Comparison of ENCODE assay signal across 10 cellular contexts in the genomic region with DNA sequence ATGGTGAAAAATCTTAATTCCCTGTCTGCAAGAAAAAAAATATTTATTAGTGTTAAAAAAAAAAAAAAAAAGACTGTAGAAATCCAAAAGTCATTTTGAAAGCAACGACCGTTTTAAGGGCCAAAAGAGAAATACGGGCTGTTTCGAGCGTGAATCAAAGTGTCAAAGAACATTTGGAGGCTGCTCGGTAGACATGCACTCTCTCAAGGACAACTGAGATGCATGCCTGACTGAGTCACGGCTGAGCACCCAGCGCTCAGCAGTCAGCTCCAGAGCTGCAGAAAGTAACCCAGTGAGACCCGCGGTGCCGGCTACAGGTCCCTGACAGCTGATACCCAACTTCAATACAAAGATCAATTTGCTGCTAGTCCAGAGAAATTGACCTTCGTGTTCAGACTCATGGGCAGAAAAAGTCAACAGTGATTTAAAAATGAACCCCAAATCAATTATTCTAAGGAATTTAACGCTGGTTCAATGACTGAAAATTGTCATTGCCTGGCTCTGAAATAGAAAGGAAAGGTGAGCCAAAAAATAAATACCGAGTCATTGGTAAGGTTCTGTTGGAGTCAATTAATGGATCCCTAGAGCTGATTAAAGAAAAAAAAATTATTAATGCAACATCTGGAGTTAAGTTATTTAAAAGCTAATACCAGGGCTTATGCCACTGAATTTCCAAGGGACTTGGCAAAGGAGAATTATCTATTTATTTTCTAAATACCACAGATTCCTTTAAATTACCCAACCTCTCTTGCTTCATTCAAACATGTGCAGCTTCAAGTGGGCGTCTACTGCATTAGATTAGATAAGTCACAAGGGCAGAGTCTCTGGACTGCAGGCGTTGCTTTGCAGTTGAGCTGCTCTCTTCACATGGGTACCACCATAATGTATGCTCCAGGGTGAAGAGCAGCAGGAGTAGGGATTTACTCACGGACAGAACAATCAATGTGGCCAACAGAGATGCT.
DNase-seq lines count a peak whose midpoint lies in the region; TF ChIP-seq lines count a peak whose summit lies in the region.
"Had no signal": no experiment of that assay in that cellular context is flagged by ENCODE, and none has a peak within 500 bp of the region (broad histone marks: within the 10 kb centered on the region; RNA-seq: fewer than 3 reads in every experiment).

No MANE protein-coding gene starts in this region.

- H3K36me3 Mint-ChIP-seq in progenitor cell of endocrine pancreas (ENCODE audit: insufficient read depth) = no peaks in the 10 kb centered on the region

- H3K9me3 ChIP-seq in spleen = no peaks in the 10 kb centered on the region
- H3K9me3 ChIP-seq: MG63 had no signal

- H3K27ac ChIP-seq in spleen = no peak overlapping the region

- peaks cover 0 to 16% (median 9%) of the 10 kb centered on the region in 6 donors for H3K4me1 ChIP-seq in spleen

- H3K4me3 ChIP-seq in spleen = no peak overlapping the region
- H3K4me3 ChIP-seq: MG63 had no signal

- TF ChIP-seq POLR2A in spleen (IDR thresholded peaks at IDR 0.05) = no peak

- no peaks in the 10 kb centered on the region for H3K27me3 ChIP-seq in spleen (replicated peaks in 1 of 7)
- H3K27me3 ChIP-seq: MG63 had no signal

- DNase-seq in COLO829 (ENCODE audit: low spot score) (peak; percentile 12), RPMI7951 (ENCODE audit: low read depth) (peak; percentile 20), head of caudate nucleus (peak in 22 of 42 donors; percentile 6 to 63 (median 18)), progenitor cell of endocrine pancreas (ENCODE audit: low spot score, unreplicated experiment) (no peak), spleen (no peak), NCI-H1930 (lab: John Stamatoyannopoulos, UW) (no peak), NCI-H1694 (lab: John Stamatoyannopoulos, UW) (no peak), GM13976 (ENCODE audit: low spot score) (no peak)
- DNase-seq: DMS79, MG63 had no signal

- WGBS in spleen, 5 donors = 77 to 89% (median 85%) methylated on average over 17 of the region's 17 CpGs

- H3K36me3 ChIP-seq in spleen = no peaks in the 10 kb centered on the region
- H3K36me3 ChIP-seq: MG63 had no signal

- peak overlapping the region; percentile 29 for H3K4me3 Mint-ChIP-seq in progenitor cell of endocrine pancreas (ENCODE audit: low read depth)

- no peaks in the 10 kb centered on the region for H3K27me3 Mint-ChIP-seq in progenitor cell of endocrine pancreas

- in situ Hi-C loops in GM13976 (cut with MboI; ENCODE audit: low sequenced_read_pairs, unreplicated experiment) = no loop called here

- H3K9me3 Mint-ChIP-seq in progenitor cell of endocrine pancreas (ENCODE audit: low read depth) = no peaks in the 10 kb centered on the region

- H3K27ac Mint-ChIP-seq in progenitor cell of endocrine pancreas = peak overlapping the region; percentile 59

- TF ChIP-seq CTCF in progenitor cell of endocrine pancreas (IDR thresholded peaks at IDR 0.05; ENCODE audit: unreplicated experiment) = no peak
- TF ChIP-seq CTCF in spleen (IDR thresholded peaks at IDR 0.05 in 8 of 11, conservative IDR thresholded peaks at IDR 0.05 in 3 of 11) = no peak
- TF ChIP-seq CTCF in GM13976 (IDR thresholded peaks at IDR 0.05; ENCODE audit: borderline replicate concordance, control extremely low read depth, extremely low read depth, insufficient read depth, missing control alignments) = no peak

- H3K4me1 Mint-ChIP-seq in progenitor cell of endocrine pancreas (ENCODE audit: low read depth) = peaks cover 26% of the 10 kb centered on the region

- intact Hi-C loops in head of caudate nucleus (cut with DNase I) = no loop called here
- intact Hi-C loops in spleen (cut with DNase I; ENCODE audit: low total_unique reads) = no loop called here

Comparison
In these comparisons a context has a peak if more than half of its experiments do, and no peak if none do; other contexts are left out.
1. DNase-seq: peak in COLO829 (single experiment), RPMI7951 (single experiment) and head of caudate nucleus (22 of 42); none in progenitor cell of endocrine pancreas (single experiment), spleen (single experiment), NCI-H1930 (0 of 2), NCI-H1694 (single experiment) and GM13976 (single experiment).